1 cellular context compared by ENCODE assay signal in genomic region chr1:223726380-223727001, GRCh38.
A peak's percentile ranks its signal among the peaks of the same experiment; 100 is the strongest.
TF ChIP-seq lines count a peak whose summit lies in the region.

No MANE protein-coding gene starts in this region.

TF ChIP-seq in H1, 55 proteins besides CTCF, POLR2A, EP300 and RAD21 (continued from another document):
- no peak for TF ChIP-seq EZH2 (IDR thresholded peaks at IDR 0.05; ENCODE audit: low read depth, low read length, severe bottlenecking)
- peak; percentile 20; the same call in 1 of the 2 replicates for TF ChIP-seq MAFK (IDR thresholded peaks at IDR 0.05; ENCODE audit: low read depth, low read length)
- no peak for TF ChIP-seq CREB1 (IDR thresholded peaks at IDR 0.05)
- TF ChIP-seq GTF2F1 (IDR thresholded peaks at IDR 0.05; ENCODE audit: borderline replicate concordance, low read depth, low read length): no peak
- no peak for TF ChIP-seq FOSL1 (IDR thresholded peaks at IDR 0.05; ENCODE audit: insufficient read depth, low read depth, low read length)
- no peak for TF ChIP-seq POLR2AphosphoS5 (IDR thresholded peaks at IDR 0.05; ENCODE audit: low read depth, low read length)
- no peak for TF ChIP-seq RXRA (IDR thresholded peaks at IDR 0.05; ENCODE audit: insufficient read depth, low read depth, low read length)
- TF ChIP-seq SIX5 (IDR thresholded peaks at IDR 0.05; ENCODE audit: low read depth, low read length): no peak
- no peak for TF ChIP-seq ATF3 (IDR thresholded peaks at IDR 0.05; ENCODE audit: insufficient read depth, low read depth, low read length)
- 0 out of 2 replicates have a peak, but pooled peaks have one; percentile 6 for TF ChIP-seq USF2 (IDR thresholded peaks at IDR 0.05; ENCODE audit: low read length)
- TF ChIP-seq JUND (IDR thresholded peaks at IDR 0.05; ENCODE audit: low read length): peak; percentile 97
- TF ChIP-seq RBBP5 (IDR thresholded peaks at IDR 0.05; ENCODE audit: borderline replicate concordance, low read depth, low read length): no peak
- no peak for TF ChIP-seq NANOG (IDR thresholded peaks at IDR 0.05; ENCODE audit: insufficient read depth, low read depth, low read length, poor library complexity, severe bottlenecking)
- TF ChIP-seq E2F6 (IDR thresholded peaks at IDR 0.05): no peak
- no peak for TF ChIP-seq SUZ12 (IDR thresholded peaks at IDR 0.05; ENCODE audit: low read length)
- 0 out of 2 replicates have a peak, but pooled peaks have one; percentile 13 for TF ChIP-seq BACH1 (IDR thresholded peaks at IDR 0.05; ENCODE audit: low read length)
- TF ChIP-seq ATF2 (IDR thresholded peaks at IDR 0.05; ENCODE audit: low read length): no peak
- no peak for TF ChIP-seq KDM4A (IDR thresholded peaks at IDR 0.05; ENCODE audit: low read depth, low read length, severe bottlenecking)
- no peak for TF ChIP-seq BCL11A (IDR thresholded peaks at IDR 0.05; ENCODE audit: low read depth in 2 of 2, low read length in 2 of 2)
- no peak for TF ChIP-seq TEAD4 (IDR thresholded peaks at IDR 0.05; ENCODE audit: low read depth, low read length)
- TF ChIP-seq NRF1 (IDR thresholded peaks at IDR 0.05; ENCODE audit: low read depth, low read length): no peak
- peak; percentile 75 for TF ChIP-seq MAX (IDR thresholded peaks at IDR 0.05)
- TF ChIP-seq ZNF274 (IDR thresholded peaks at IDR 0.05; ENCODE audit: borderline replicate concordance, extremely low read depth, low read length): no peak
- TF ChIP-seq CHD1 (IDR thresholded peaks at IDR 0.05; ENCODE audit: low read depth, low read length): no peak
- no peak for TF ChIP-seq EGR1 (IDR thresholded peaks at IDR 0.05; ENCODE audit: borderline replicate concordance, low read depth, low read length)
- no peak for TF ChIP-seq CHD7 (IDR thresholded peaks at IDR 0.05; ENCODE audit: insufficient replicate concordance, low read length)
- no peak for TF ChIP-seq HDAC6 (IDR thresholded peaks at IDR 0.05; ENCODE audit: low read depth, low read length)
- TF ChIP-seq SRF (IDR thresholded peaks at IDR 0.05; ENCODE audit: low read depth, low read length): no peak
- no peak for TF ChIP-seq BRCA1 (IDR thresholded peaks at IDR 0.05; ENCODE audit: low read depth, low read length)
- TF ChIP-seq SP4 (IDR thresholded peaks at IDR 0.05; ENCODE audit: low read length): no peak
- no peak for TF ChIP-seq CHD2 (IDR thresholded peaks at IDR 0.05; ENCODE audit: low read length)
- no peak for TF ChIP-seq SAP30 (IDR thresholded peaks at IDR 0.05; ENCODE audit: insufficient read depth, insufficient replicate concordance, low read length)
